In the genomic region with DNA sequence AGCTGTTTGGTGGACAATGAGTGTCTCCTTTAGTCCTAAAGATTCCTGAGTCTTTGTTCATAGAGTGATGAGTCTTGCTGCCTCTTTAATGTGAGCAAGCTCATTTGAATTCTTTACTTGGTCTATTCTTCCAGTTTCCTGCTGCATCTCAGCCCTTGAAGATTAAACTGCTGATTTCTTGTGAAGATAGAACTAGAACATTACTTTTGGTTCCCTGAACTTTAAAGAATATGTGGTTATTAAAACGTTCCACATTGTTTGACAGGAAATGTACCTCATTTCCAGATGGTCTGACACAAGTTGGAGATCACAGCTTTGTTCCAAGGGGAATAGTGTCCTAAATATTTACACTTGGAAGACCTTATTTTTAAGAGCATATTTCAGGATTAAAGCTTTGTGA, we compare ENCODE assay signal across 26 cellular contexts. TPM values are rescaled to one million over a fixed set of nuclear protein-coding genes. Genes with fewer than 3 reads are reported as not detected.
DNase-seq lines count a peak whose midpoint lies in the region; ATAC-seq, FAIRE-seq and TF ChIP-seq lines count a peak whose summit lies in the region.
"Had no signal": no experiment of that assay in that cellular context is flagged by ENCODE, and none has a peak within 500 bp of the region (broad histone marks: within the 10 kb centered on the region; RNA-seq: fewer than 3 reads in every experiment).

No MANE protein-coding gene starts in this region.

- no peak overlapping the region for H3K27ac ChIP-seq in CD4-positive, alpha-beta T cell (ENCODE audit: low read depth, low read length)
- peak overlapping the region; percentile 20; the same call in 1 of the 2 replicates for H3K27ac ChIP-seq in HUES64 (ENCODE audit: low read depth, low read length)
- H3K27ac ChIP-seq: BLaER1 treated with 17β-estradiol and CSF1 and Interleukin-3, amounts not matched to agents 10 nM and 100 nM; brain microvascular endothelial cell; RWPE1; testis; WERI-Rb-1 had no signal

- H3K4me3 ChIP-seq in HUES64 (ENCODE audit: low read length): no peak overlapping the region
- H3K4me3 ChIP-seq: BLaER1 treated with 17β-estradiol and CSF1 and Interleukin-3, amounts not matched to agents 10 nM and 100 nM; testis had no signal

- 94% methylated on average over 1 of the region's 1 CpG for WGBS in HUES64

- CTCF ChIA-PET in CD4-positive, alpha-beta T cell (lab: Charles Lee): interaction anchor here (1.0 to 2.6 kb wide), 2 partner anchors 156 to 257 kb away, joined by 3 to 13 read pairs; no protein-coding TSS in a partner anchor

- no peak overlapping the region for H3K4me3 Mint-ChIP-seq in CD4-positive, alpha-beta T cell
- H3K4me3 Mint-ChIP-seq in brain (no peak overlapping the region), memory B cell (no peak overlapping the region)
- H3K4me3 Mint-ChIP-seq: activated naive CD8-positive, alpha-beta T cell treated with anti-CD3 and anti-CD28 coated beads, Interleukin-2, amount 10 ng/mL, durations not matched to agents 7 days and 5 days; T-helper 2 cell treated with Interferon-gamma antibody and Interleukin-4, amounts not matched to agents 5 μg/mL and 100 μg/mL, for 36 hours had no signal

- peaks cover 6% of the 10 kb centered on the region; the same call in 1 of the 2 replicates for H3K4me1 ChIP-seq in HUES64 (ENCODE audit: insufficient read depth, low read length)

- H3K27me3 ChIP-seq in CD4-positive, alpha-beta T cell (ENCODE audit: control insufficient read depth, insufficient read depth, low read length): no peaks in the 10 kb centered on the region
- no peaks in the 10 kb centered on the region for H3K27me3 ChIP-seq in HUES64 (ENCODE audit: insufficient read depth, low read length)
- H3K27me3 ChIP-seq: BLaER1 treated with 17β-estradiol and CSF1 and Interleukin-3, amounts not matched to agents 10 nM and 100 nM; brain microvascular endothelial cell; testis had no signal

- no peaks in the 10 kb centered on the region for H3K9me3 ChIP-seq in CD4-positive, alpha-beta T cell (ENCODE audit: control insufficient read depth, low read length)
- H3K9me3 ChIP-seq in HUES64 (ENCODE audit: insufficient read depth, low read depth, low read length): no peaks in the 10 kb centered on the region
- H3K9me3 ChIP-seq: BLaER1 treated with 17β-estradiol and CSF1 and Interleukin-3, amounts not matched to agents 10 nM and 100 nM; testis had no signal

- peaks cover 60% of the 10 kb centered on the region for H3K36me3 ChIP-seq in HUES64 (ENCODE audit: insufficient read depth, low read length)
- H3K36me3 ChIP-seq: brain microvascular endothelial cell had no signal

- H3K4me1 Mint-ChIP-seq in CD4-positive, alpha-beta T cell (ENCODE audit: low read depth): peaks cover 40% of the 10 kb centered on the region
- peaks cover 39% of the 10 kb centered on the region for H3K4me1 Mint-ChIP-seq in brain
- peaks cover 6% of the 10 kb centered on the region for H3K4me1 Mint-ChIP-seq in memory B cell

- H3K9ac ChIP-seq in HUES64 (ENCODE audit: low read depth, low read length): no peak overlapping the region
- H3K9ac ChIP-seq: BLaER1 treated with 17β-estradiol and CSF1 and Interleukin-3, amounts not matched to agents 10 nM and 100 nM had no signal

- FAIRE-seq in frontal cortex (lab: Jason Lieb, UNC): no peak
- FAIRE-seq: colon, HepG2, kidney, small intestine, urothelium cell line had no signal

- peaks cover 64% of the 10 kb centered on the region for H3K36me3 Mint-ChIP-seq in CD4-positive, alpha-beta T cell (ENCODE audit: low read depth)
- H3K36me3 Mint-ChIP-seq in brain: peaks cover 67% of the 10 kb centered on the region
- peaks cover 15% of the 10 kb centered on the region for H3K36me3 Mint-ChIP-seq in memory B cell

- no peak for TF ChIP-seq CTCF in CD4-positive, alpha-beta T cell (IDR thresholded peaks at IDR 0.05)
- no peak for TF ChIP-seq CTCF in brain (conservative IDR thresholded peaks at IDR 0.05)

- peak overlapping the region; percentile 50 for H3K27ac Mint-ChIP-seq in CD4-positive, alpha-beta T cell
- H3K27ac Mint-ChIP-seq in brain: peak overlapping the region in 4 of 5 experiments; percentile 42 to 76 (median 55)
- H3K27ac Mint-ChIP-seq in memory B cell: peak overlapping the region; percentile 50
- H3K27ac Mint-ChIP-seq: activated naive CD8-positive, alpha-beta T cell treated with anti-CD3 and anti-CD28 coated beads, Interleukin-2, amount 10 ng/mL, durations not matched to agents 7 days and 5 days; activated T-helper 2 cell treated with anti-CD3 and anti-CD28 coated beads, Interferon-gamma antibody, Interleukin-2, Interleukin-4, amounts not matched to agents 10 μg/mL and 5 μg/mL and 100 μg/mL, durations not matched to agents 14 hours and 24 hours and 36 hours; T-helper 2 cell treated with Interferon-gamma antibody and Interleukin-4, amounts not matched to agents 5 μg/mL and 100 μg/mL, for 36 hours had no signal

- no peaks in the 10 kb centered on the region for H3K27me3 Mint-ChIP-seq in CD4-positive, alpha-beta T cell
- H3K27me3 Mint-ChIP-seq in brain (no peaks in the 10 kb centered on the region), memory B cell (no peaks in the 10 kb centered on the region)
- H3K27me3 Mint-ChIP-seq: activated naive CD8-positive, alpha-beta T cell treated with anti-CD3 and anti-CD28 coated beads, Interleukin-2, amount 10 ng/mL, durations not matched to agents 7 days and 5 days had no signal

- ATAC-seq in CD4-positive, alpha-beta T cell (ENCODE audit: poor library complexity): no peak
- no peak for ATAC-seq in memory B cell (ENCODE audit: low read depth)
- ATAC-seq: HepG2 had no signal

- no peak for DNase-seq in CD4-positive, alpha-beta T cell
- DNase-seq in memory B cell (ENCODE audit: low spot score in 2 of 2): no peak
- DNase-seq in NCI-H187 (lab: John Stamatoyannopoulos, UW): no peak
- DNase-seq in posterior cingulate gyrus: no peak
- DNase-seq in frontal cortex (ENCODE audit: low spot score in 2 of 2): no peak
- DNase-seq in DMS 273 treated with DMSO at 0.1 percent for 48 hours (lab: John Stamatoyannopoulos, UW): no peak
- DNase-seq: activated CD4-positive, alpha-beta T cell treated with anti-CD3 and anti-CD28 coated beads, Interleukin-2, amount 50 U/mL, for 1 hour; activated naive CD8-positive, alpha-beta T cell treated with anti-CD3 and anti-CD28 coated beads, Interleukin-2, amount 10 ng/mL, durations not matched to agents 7 days and 5 days; brain microvascular endothelial cell; kidney; NCI-H187 treated with DMSO at 0.1 percent for 48 hours; NCI-H748 treated with DMSO at 0.1 percent for 48 hours; occipital lobe; small intestine; stimulated activated CD4-positive, alpha-beta T cell treated with anti-CD3 and anti-CD28 coated beads, Interleukin-2, amount 100 ng/mL, for 24 hours; testis; WERI-Rb-1 had no signal

- intact Hi-C loops in CD4-positive, alpha-beta T cell (cut with DNase I, micrococcal nuclease): loop anchor here in 1 of 2 experiments (5.0 kb wide), 1 partner anchor 52 kb away; the partner anchor contains the start of gene SLAIN1
- intact Hi-C loops in posterior cingulate gyrus (cut with DNase I): no loop called here

- H3K9me3 Mint-ChIP-seq in CD4-positive, alpha-beta T cell: no peaks in the 10 kb centered on the region
- H3K9me3 Mint-ChIP-seq in brain: peaks cover 0 to 2% (median 0%) of the 10 kb centered on the region in 5 experiments
- H3K9me3 Mint-ChIP-seq in memory B cell: no peaks in the 10 kb centered on the region
- H3K9me3 Mint-ChIP-seq: activated naive CD8-positive, alpha-beta T cell treated with anti-CD3 and anti-CD28 coated beads, Interleukin-2, amount 10 ng/mL, durations not matched to agents 7 days and 5 days; activated T-helper 2 cell treated with anti-CD3 and anti-CD28 coated beads, Interferon-gamma antibody, Interleukin-2, Interleukin-4, amounts not matched to agents 10 μg/mL and 5 μg/mL and 100 μg/mL, durations not matched to agents 14 hours and 24 hours and 36 hours; T-helper 2 cell treated with Interferon-gamma antibody and Interleukin-4, amounts not matched to agents 5 μg/mL and 100 μg/mL, for 36 hours had no signal

- POLR2A ChIA-PET in CD4-positive, alpha-beta T cell (lab: Charles Lee): interaction anchor here (0.9 kb wide), 1 partner anchor 51 kb away, joined by 3 read pairs; no protein-coding TSS in a partner anchor

RNA-seq across cellular contexts. Expression of gene SLAIN1, which starts 52.0 kb away (rescaled TPM):
- total RNA-seq in CD4-positive, alpha-beta T cell: 10 to 100 TPM; 41.2 to 42.5 TPM
- 25.7 TPM for polyA plus RNA-seq in HUES64 (2013, experiment 1 of 2)
- polyA plus RNA-seq in HUES64 (2013, experiment 2 of 2): 29.7 TPM
- polyA plus RNA-seq in brain (ENCODE audit: insufficient read depth, low read depth, low replicate concordance): 91.4 TPM
- 506 TPM for total RNA-seq in frontal cortex

Comparison
In these comparisons a context has a peak if more than half of its experiments do, and no peak if none do; other contexts are left out.
1. RNA of gene SLAIN1, which starts 52.0 kb away (total RNA-seq): 506 TPM in frontal cortex (single experiment); 41.2 to 42.5 TPM in CD4-positive, alpha-beta T cell; every median in the first group is over 10 times any median in the second.
2. Peak in every context shown above with its lines, with median percentiles within 50 percentile points of each other: H3K27ac Mint-ChIP-seq.